ENCODE assay signal across 27 cellular contexts in the genomic region with DNA sequence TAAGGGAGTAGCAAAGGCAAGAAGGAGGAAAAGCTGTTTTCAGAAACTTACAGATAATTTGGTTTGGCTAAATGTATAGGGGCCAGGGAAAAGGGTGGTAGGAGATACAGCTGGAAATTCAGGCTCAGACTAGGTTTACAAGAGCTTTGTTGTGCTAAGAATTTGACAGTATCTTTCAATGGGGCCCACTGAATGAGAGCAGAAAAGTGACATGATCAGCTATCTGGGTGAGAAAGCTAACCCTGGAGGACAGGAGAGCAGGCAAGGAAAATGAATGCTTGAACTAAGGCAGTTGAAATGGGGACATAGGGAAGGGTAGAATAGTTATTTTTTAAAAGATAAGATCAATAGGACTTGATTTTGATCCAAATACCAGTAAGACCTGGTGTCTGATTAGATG. TPM values are rescaled to one million over a fixed set of nuclear protein-coding genes. Genes with fewer than 3 reads are reported as not detected.
"Had no signal": no experiment of that assay in that cellular context is flagged by ENCODE, and none has a peak within 500 bp of the region (broad histone marks: within the 10 kb centered on the region; RNA-seq: fewer than 3 reads in every experiment).

No MANE protein-coding gene starts in this region.

- H3K27me3 Mint-ChIP-seq: activated naive CD8-positive, alpha-beta T cell; central memory CD8-positive, alpha-beta T cell; naive B cell had no signal

- H3K27me3 ChIP-seq: breast epithelium, hepatocyte, left lung, sigmoid colon, upper lobe of left lung had no signal

- ATAC-seq: esophagus mucosa, left lung had no signal

- H3K4me3 ChIP-seq: breast epithelium, hepatocyte, left lung, lung, sigmoid colon, smooth muscle cell, thoracic aorta, upper lobe of left lung had no signal

- H3K27ac Mint-ChIP-seq: activated naive CD8-positive, alpha-beta T cell; T-helper 2 cell treated with Interferon-gamma antibody and Interleukin-4, amounts not matched to agents 5 μg/mL and 100 μg/mL, for 36 hours had no signal

- H3K27ac ChIP-seq: breast epithelium, hepatocyte, left lung, parathyroid adenoma, sigmoid colon, thoracic aorta, upper lobe of left lung, WERI-Rb-1 had no signal

- H3K36me3 ChIP-seq: breast epithelium had no signal

- DNase-seq: activated CD4-positive, alpha-beta T cell treated with anti-CD3 and anti-CD28 coated beads for 1 hour; activated CD4-positive, alpha-beta T cell treated with anti-CD3 and anti-CD28 coated beads, Interleukin-2, amount 50 U/mL, for 1 hour; activated naive CD4-positive, alpha-beta T cell; activated T-cell treated with anti-CD3 and anti-CD28 coated beads, Interleukin-2, amount 50 U/mL, for 1 hour; effector memory CD4-positive, alpha-beta T cell; foreskin melanocyte; kidney glomerular epithelial cell; left lung; naive B cell; sigmoid colon; stimulated activated CD4-positive, alpha-beta T cell treated with anti-CD3 and anti-CD28 coated beads, Interleukin-15, amount 100 ng/mL, for 24 hours; stimulated activated naive CD4-positive, alpha-beta T cell; upper lobe of left lung; WERI-Rb-1 had no signal

- H3K9ac ChIP-seq: parathyroid adenoma had no signal

- H3K9me3 ChIP-seq: breast epithelium, left lung, sigmoid colon, thoracic aorta, upper lobe of left lung had no signal

- H3K4me3 Mint-ChIP-seq: activated naive CD8-positive, alpha-beta T cell; central memory CD8-positive, alpha-beta T cell; T-helper 2 cell treated with Interferon-gamma antibody and Interleukin-4, amounts not matched to agents 5 μg/mL and 100 μg/mL, for 36 hours had no signal

- H3K9me3 Mint-ChIP-seq: central memory CD8-positive, alpha-beta T cell; naive B cell; T-helper 2 cell treated with Interferon-gamma antibody and Interleukin-4, amounts not matched to agents 5 μg/mL and 100 μg/mL, for 36 hours had no signal

RNA-seq across cellular contexts. Expression of a gene that starts 35.8 kb away (rescaled TPM):
- total RNA-seq: astrocyte, breast epithelium, dermis microvascular lymphatic vessel endothelial cell, esophagus mucosa, hepatocyte, left lung, mesenteric fat pad, smooth muscle cell, thoracic aorta, upper lobe of left lung had no signal
- polyA plus RNA-seq: hepatocyte, lung, smooth muscle cell had no signal
